2 cellular contexts compared by ENCODE assay signal in genomic region chr19:38921420-38922274, GRCh38.
TF ChIP-seq lines count a peak whose summit lies in the region.

No MANE protein-coding gene starts in this region.

TF ChIP-seq in HCT116, 20 proteins besides CTCF, POLR2A, EP300 and RAD21:
- TF ChIP-seq ZNF274 (IDR thresholded peaks at IDR 0.05; ENCODE audit: low read depth, low read length) (no peak), CEBPB (IDR thresholded peaks at IDR 0.05; ENCODE audit: low read depth) (no peak), ATF3 (IDR thresholded peaks at IDR 0.05) (no peak), SRF (IDR thresholded peaks at IDR 0.05; ENCODE audit: low read depth) (no peak), JUND (IDR thresholded peaks at IDR 0.05) (no peak), FOSL1 (IDR thresholded peaks at IDR 0.05; ENCODE audit: low read depth) (no peak), ELF1 (IDR thresholded peaks at IDR 0.05; ENCODE audit: borderline replicate concordance, low read depth) (no peak), ZBTB33 (IDR thresholded peaks at IDR 0.05; ENCODE audit: extremely low read depth, insufficient replicate concordance, low read length) (no peak), EZH2 (IDR thresholded peaks at IDR 0.05) (no peak), SIN3A (IDR thresholded peaks at IDR 0.05; ENCODE audit: low read depth) (no peak), REST (IDR thresholded peaks at IDR 0.05; ENCODE audit: low read depth) (no peak), POLR2AphosphoS5 (IDR thresholded peaks at IDR 0.05; ENCODE audit: low read depth, low read length) (no peak), CBX3 (IDR thresholded peaks at IDR 0.05; ENCODE audit: low read depth) (no peak), YY1 (IDR thresholded peaks at IDR 0.05; ENCODE audit: extremely low read depth, insufficient replicate concordance, low read depth, low read length) (no peak), EGR1 (IDR thresholded peaks at IDR 0.05; ENCODE audit: low read depth) (no peak), MAX (IDR thresholded peaks at IDR 0.05) (no peak), SP1 (IDR thresholded peaks at IDR 0.05; ENCODE audit: low read depth) (no peak)

TF ChIP-seq in K562, 482 proteins besides CTCF, POLR2A, EP300 and RAD21:
- TF ChIP-seq SRSF3 (IDR thresholded peaks at IDR 0.05; ENCODE audit: insufficient read depth, low read length), result no peak
- TF ChIP-seq HOXB6 (CRISPR knock-in tag; IDR thresholded peaks at IDR 0.05; ENCODE audit: borderline replicate concordance), result no peak
- TF ChIP-seq ZNF24 (IDR thresholded peaks at IDR 0.05), result no peak
- no peak for TF ChIP-seq NFRKB (IDR thresholded peaks at IDR 0.05; ENCODE audit: low read depth)
- no peak for TF ChIP-seq BRF1 (IDR thresholded peaks at IDR 0.05; ENCODE audit: borderline replicate concordance, extremely low read depth, insufficient read length)
- no peak for TF ChIP-seq PHTF2 (CRISPR knock-in tag; IDR thresholded peaks at IDR 0.05)
- TF ChIP-seq RBM17 (IDR thresholded peaks at IDR 0.05; ENCODE audit: borderline replicate concordance, low read depth, low read length), result no peak
- TF ChIP-seq SRF (CRISPR knock-in tag; IDR thresholded peaks at IDR 0.05), result peak in 1 of 2 experiments; percentile 70; a peak in 1 of 4 replicates
- no peak for TF ChIP-seq HMG20A (CRISPR knock-in tag; conservative IDR thresholded peaks at IDR 0.05)
- TF ChIP-seq BMI1 (IDR thresholded peaks at IDR 0.05; ENCODE audit: low read length), result no peak
- TF ChIP-seq CHD4 (IDR thresholded peaks at IDR 0.05; ENCODE audit: insufficient read depth, insufficient replicate concordance, low read depth, low read length, poor library complexity, severe bottlenecking), result no peak
- TF ChIP-seq POLR2G (IDR thresholded peaks at IDR 0.05; ENCODE audit: low read depth, low read length), result peak; percentile 54; the same call in 1 of the 2 replicates
- no peak for TF ChIP-seq PRDM10 (IDR thresholded peaks at IDR 0.05; ENCODE audit: partially characterized antibody)
- TF ChIP-seq RBM25 (IDR thresholded peaks at IDR 0.05; ENCODE audit: low read depth, low read length, severe bottlenecking), result peak; percentile 79
- TF ChIP-seq TRIM25 (IDR thresholded peaks at IDR 0.05; ENCODE audit: borderline replicate concordance), result no peak
- no peak for TF ChIP-seq ZNF197 (CRISPR knock-in tag; IDR thresholded peaks at IDR 0.05; ENCODE audit: low read depth)
- TF ChIP-seq NR2C2 (CRISPR knock-in tag; IDR thresholded peaks at IDR 0.05), result no peak
- TF ChIP-seq NR2C2 (tag; IDR thresholded peaks at IDR 0.05), result no peak
- no peak for TF ChIP-seq SUPT5H (IDR thresholded peaks at IDR 0.05)
- no peak for TF ChIP-seq CTCFL (IDR thresholded peaks at IDR 0.05; ENCODE audit: borderline replicate concordance, insufficient read depth, low read depth, low read length, poor library complexity, severe bottlenecking)
- TF ChIP-seq MAFG (tag; conservative IDR thresholded peaks at IDR 0.05), result no peak
- no peak for TF ChIP-seq ZC3H4 (CRISPR knock-in tag; IDR thresholded peaks at IDR 0.05; ENCODE audit: borderline replicate concordance)
TF ChIP-seq in K562: peak in this region for 3.
